Comparison of ENCODE assay signal across 25 cellular contexts in genomic region chr11:73513707-73514106, GRCh38.
"Had no signal": no experiment of that assay in that cellular context is flagged by ENCODE, and none has a peak within 500 bp of the region (broad histone marks: within the 10 kb centered on the region; RNA-seq: fewer than 3 reads in every experiment).

No MANE protein-coding gene starts in this region.

- H3K4me3 ChIP-seq: pancreas, prostate gland, right atrium auricular region, right lobe of liver, sigmoid colon, stomach, thoracic aorta, thyroid gland, tibial nerve, upper lobe of left lung, vagina had no signal

- H3K27ac ChIP-seq: neutrophil, pancreas, prostate gland, right atrium auricular region, right lobe of liver, sigmoid colon, stomach, thoracic aorta, thyroid gland, tibial nerve, upper lobe of left lung, vagina had no signal

- DNase-seq: nephron progenitor cell; nucleus accumbens; pancreas; retina; right lobe of liver; sigmoid colon; small intestine; stimulated activated CD4-positive, alpha-beta T cell treated with anti-CD3 and anti-CD28 coated beads, Interleukin-15, amount 100 ng/mL, for 24 hours; stimulated activated CD4-positive, alpha-beta T cell treated with anti-CD3 and anti-CD28 coated beads, Interleukin-2, amount 100 ng/mL, for 24 hours; stimulated activated CD4-positive, alpha-beta T cell treated with anti-CD3 and anti-CD28 coated beads, Interleukin-2, amount 100 ng/mL, for 48 hours; stimulated activated CD4-positive, alpha-beta T cell treated with anti-CD3 and anti-CD28 coated beads, Interleukin-4, amount 100 ng/mL, for 24 hours; stimulated activated naive B cell treated with anti-CD40 and anti-IgM and Interleukin-4, amounts not matched to agents 10 μg/mL and 1 μg/mL and 100 μg/mL, for 72 hours; stimulated activated naive CD4-positive, alpha-beta T cell treated with Interleukin-2 at 50 U/mL for 16 hours; stomach; thyroid gland; trophoblast cell; upper lobe of left lung had no signal

- ATAC-seq: natural killer cell treated with Interleukin-12 subunit alpha and Interleukin-12 subunit beta and Interleukin-15 and Interleukin-18, amount 100 ng/mL, for 72 hours; pancreas; right lobe of liver; stimulated activated effector memory CD8-positive, alpha-beta T cell treated with anti-CD3 and anti-CD28 coated beads, Interleukin-12 subunit alpha, Interleukin-12 subunit beta, amount 100 ng/mL, for 72 hours; stimulated activated naive B cell treated with anti-CD40 and anti-IgM and Interleukin-4, amounts not matched to agents 10 μg/mL and 1 μg/mL and 100 μg/mL, for 72 hours had no signal

- H3K9me3 ChIP-seq: neutrophil, pancreas, prostate gland, right atrium auricular region, right lobe of liver, sigmoid colon, stomach, thoracic aorta, thyroid gland, tibial nerve, upper lobe of left lung, vagina had no signal

- H3K4me1 ChIP-seq: pancreas, prostate gland, right lobe of liver, sigmoid colon, stomach, thyroid gland, tibial nerve, upper lobe of left lung, vagina had no signal

- H3K36me3 ChIP-seq: neutrophil, pancreas, prostate gland, right atrium auricular region, right lobe of liver, sigmoid colon, stomach, thoracic aorta, thyroid gland, tibial nerve, upper lobe of left lung, vagina had no signal

- H3K27me3 ChIP-seq: neutrophil, pancreas, right atrium auricular region, right lobe of liver, sigmoid colon, stomach, thyroid gland, tibial nerve, upper lobe of left lung, vagina had no signal
